ENCODE assay signal across 8 cellular contexts in genomic region chr11:86193297-86194095, GRCh38. TPM values are rescaled to one million over a fixed set of nuclear protein-coding genes. Genes with fewer than 3 reads are reported as not detected.
A peak's percentile ranks its signal among the peaks of the same experiment; 100 is the strongest.
DNase-seq lines count a peak whose midpoint lies in the region; ATAC-seq and TF ChIP-seq lines count a peak whose summit lies in the region.

No MANE protein-coding gene starts in this region.

- no peaks in the 10 kb centered on the region for H3K27me3 Mint-ChIP-seq in activated T-cell treated with anti-CD3 and anti-CD28 coated beads, Interleukin-2, amount 50 U/mL, for 4 hours (ENCODE audit: low read depth)
- no peaks in the 10 kb centered on the region for H3K27me3 Mint-ChIP-seq in nephron (ENCODE audit: low read depth)

- POLR2A ChIA-PET in OCI-LY7 (lab: Charles Lee), result interaction anchor here (0.6 to 3.3 kb wide), 21 partner anchors 9 to 1523 kb away, joined by 3 to 22 read pairs (median 4); partner anchors contain the start of gene PICALM

- DNase-seq in DMS79 treated with DMSO at 0.1 percent for 48 hours (lab: John Stamatoyannopoulos, UW), result peak; percentile 82
- DNase-seq in HuH-7 (ENCODE audit: low spot score), result peak; percentile 80
- DNase-seq in OCI-LY7 (ENCODE audit: low spot score), result peak; percentile 87
- DNase-seq in activated T-cell treated with anti-CD3 and anti-CD28 coated beads, Interleukin-2, amount 50 U/mL, for 4 hours, result peak; percentile 57
- DNase-seq in fibroblast of peridontal ligament (ENCODE audit: extremely low read depth), result peak; percentile 73
- peak; percentile 90 for DNase-seq in superior temporal gyrus (ENCODE audit: extremely low spot score)

- CTCF ChIA-PET in OCI-LY7 (lab: Charles Lee; ENCODE audit: unreplicated experiment), result interaction anchor here (0.6 to 2.1 kb wide), 12 partner anchors 9 to 338 kb away, joined by 3 to 18 read pairs (median 4); partner anchors contain the start of genes CCDC83 and PICALM

- peak overlapping the region; percentile 81 for H3K4me3 Mint-ChIP-seq in activated T-cell treated with anti-CD3 and anti-CD28 coated beads, Interleukin-2, amount 50 U/mL, for 4 hours
- H3K4me3 Mint-ChIP-seq in nephron, result peak overlapping the region; percentile 13 to 67 (median 66)

- no peaks in the 10 kb centered on the region for H3K9me3 Mint-ChIP-seq in activated T-cell treated with anti-CD3 and anti-CD28 coated beads, Interleukin-2, amount 50 U/mL, for 4 hours
- H3K9me3 Mint-ChIP-seq in nephron, result no peaks in the 10 kb centered on the region

- H3K4me2 ChIP-seq in OCI-LY7 (ENCODE audit: low read length), result peak overlapping the region; percentile 92

- intact Hi-C loops in OCI-LY7 (cut with micrococcal nuclease; ENCODE audit: unreplicated experiment), result loop anchor here (1.0 to 2.0 kb wide), 3 partner anchors 125 to 339 kb away; partner anchors contain the start of genes CCDC83 and PICALM

- peaks cover 23% of the 10 kb centered on the region for H3K4me1 ChIP-seq in OCI-LY7 (ENCODE audit: insufficient read depth, low read length, poor library complexity, severe bottlenecking)

- H3K36me3 ChIP-seq in OCI-LY7 (ENCODE audit: insufficient read depth, low read length), result no peaks in the 10 kb centered on the region

- H3K79me2 ChIP-seq in OCI-LY7 (ENCODE audit: insufficient read depth, low read depth, low read length), result no peaks in the 10 kb centered on the region

- peak overlapping the region; percentile 32 to 79 (median 46) for H3K27ac Mint-ChIP-seq in nephron

- no peaks in the 10 kb centered on the region for H3K9me2 ChIP-seq in OCI-LY7 (ENCODE audit: insufficient read depth, low read length)

- H2AFZ ChIP-seq in OCI-LY7 (ENCODE audit: low read length), result peak overlapping the region; percentile 99

- no TSS peak for BruUV-seq in OCI-LY7 (replicated peaks; lab: Mats Ljungman, UMichigan)

- TF ChIP-seq CTCF in OCI-LY7 (conservative IDR thresholded peaks at IDR 0.05; ENCODE audit: low read length) (peak; percentile 97), nephron (IDR thresholded peaks at IDR 0.05; ENCODE audit: unreplicated experiment in 3 of 3) (peak; percentile 47 to 59 (median 59))

- no peaks in the 10 kb centered on the region for H3K9me3 ChIP-seq in OCI-LY7 (ENCODE audit: low read length)

- H4K20me1 ChIP-seq in OCI-LY7 (ENCODE audit: insufficient read depth, low read length), result no peaks in the 10 kb centered on the region

- peak overlapping the region; percentile 62 for H3K4me3 ChIP-seq in OCI-LY7 (ENCODE audit: low read depth, low read length, poor library complexity, severe bottlenecking)

- ATAC-seq in GM21576 (IDR thresholded peaks at IDR 0.05; ENCODE audit: unreplicated experiment), result peak; percentile 88
- ATAC-seq in activated T-cell treated with anti-CD3 and anti-CD28 coated beads, Interleukin-2, amount 50 U/mL, for 4 hours, result peak; percentile 99 to 100

- H3K27ac ChIP-seq in OCI-LY7 (ENCODE audit: low read depth, low read length, poor library complexity, severe bottlenecking), result peak overlapping the region; percentile 76

- no peaks in the 10 kb centered on the region for H3K36me3 Mint-ChIP-seq in activated T-cell treated with anti-CD3 and anti-CD28 coated beads, Interleukin-2, amount 50 U/mL, for 4 hours (ENCODE audit: insufficient read depth)
- H3K36me3 Mint-ChIP-seq in nephron (ENCODE audit: low read depth), result no peaks in the 10 kb centered on the region

- peaks cover 14% of the 10 kb centered on the region for H3K4me1 Mint-ChIP-seq in activated T-cell treated with anti-CD3 and anti-CD28 coated beads, Interleukin-2, amount 50 U/mL, for 4 hours (ENCODE audit: low read depth)
- H3K4me1 Mint-ChIP-seq in nephron, result peaks cover 26% of the 10 kb centered on the region

RNA-seq across cellular contexts. Expression of gene EED, which starts 51.1 kb away (rescaled TPM):
- total RNA-seq in OCI-LY7 (2014; rRNA removed; shearing (Covaris generic)), result 25.2 and 30.4 TPM in 2 replicates
- 34.4 and 40.2 TPM in 2 replicates for total RNA-seq in OCI-LY7 (2022)
- total RNA-seq in activated T-cell treated with anti-CD3 and anti-CD28 coated beads, Interleukin-2, amount 50 U/mL, for 4 hours, result 100 to 1,000 TPM; 171 to 197 (median 175) TPM

Comparison
In these comparisons a context has a peak if more than half of its experiments do, and no peak if none do; other contexts are left out.
1. Peak in every context shown above with its lines: DNase-seq, ATAC-seq, H3K4me3 ChIP-seq and H3K27ac ChIP-seq.
2. RNA of gene EED, which starts 51.1 kb away (total RNA-seq): 171 to 197 TPM in activated T-cell treated with anti-CD3 and anti-CD28 coated beads, Interleukin-2, amount 50 U/mL, for 4 hours; 25.2 to 40.2 TPM in OCI-LY7; every median in the first group is over 4 times any median in the second.